Comparison of ENCODE assay signal across 8 cellular contexts in the genomic region with DNA sequence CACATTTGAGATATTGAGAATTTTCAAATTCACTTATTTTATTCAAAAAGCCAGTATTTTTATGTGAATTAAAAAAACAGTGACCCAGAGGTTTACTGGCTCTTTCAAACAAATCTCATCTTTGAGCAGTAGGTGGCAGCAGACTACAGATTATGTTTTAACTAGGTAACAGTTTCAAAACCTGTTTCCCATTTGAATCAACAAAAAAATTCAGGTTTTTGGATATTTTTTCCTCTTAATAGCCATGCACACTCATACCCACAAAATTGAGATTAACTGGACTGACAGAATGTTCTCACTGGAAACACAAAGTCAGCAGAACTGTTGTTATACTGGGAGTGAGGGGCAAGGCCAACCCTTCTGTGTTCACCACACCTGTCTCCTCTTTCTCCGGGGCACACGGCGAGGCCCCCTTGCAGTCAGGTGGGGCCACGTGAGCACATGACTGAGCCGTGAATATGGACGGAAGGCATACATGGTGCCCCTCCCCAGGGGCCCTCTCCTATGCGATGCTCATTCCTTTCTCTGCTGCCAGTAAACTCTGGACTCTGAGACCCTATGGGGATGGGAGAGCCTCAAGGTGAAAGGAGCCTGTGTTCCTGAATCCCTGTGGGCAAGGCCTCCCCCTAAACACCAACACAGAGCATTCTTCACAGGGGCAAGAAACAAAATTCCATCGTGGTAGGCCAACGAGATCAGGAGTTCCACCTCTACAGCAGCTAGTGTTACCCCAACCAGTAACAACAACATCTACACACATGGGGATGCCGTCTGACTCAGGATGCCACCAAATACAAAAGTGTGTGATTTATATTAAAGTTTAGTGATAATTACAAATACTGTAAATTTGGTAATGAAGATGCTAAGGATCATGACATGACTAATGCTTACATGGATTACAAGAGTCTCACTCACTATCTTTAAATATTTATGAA.
DNase-seq lines count a peak whose midpoint lies in the region; ATAC-seq and TF ChIP-seq lines count a peak whose summit lies in the region.

No MANE protein-coding gene starts in this region.

- no peaks in the 10 kb centered on the region for H3K27me3 Mint-ChIP-seq in activated naive CD8-positive, alpha-beta T cell

- peaks cover 0 to 4% (median 0%) of the 10 kb centered on the region in 9 donors for H3K4me1 ChIP-seq in heart right ventricle

- peak; percentile 60 to 87 (median 77) for TF ChIP-seq CTCF in heart right ventricle (IDR thresholded peaks at IDR 0.05)
- TF ChIP-seq CTCF in retinal pigment epithelial cell (conservative IDR thresholded peaks at IDR 0.05; ENCODE audit: low read depth, low read length): peak; percentile 60

- H3K4me3 Mint-ChIP-seq in activated naive CD8-positive, alpha-beta T cell: peak overlapping the region; percentile 45

- peaks cover 43% of the 10 kb centered on the region for H3K4me1 Mint-ChIP-seq in activated naive CD8-positive, alpha-beta T cell (ENCODE audit: low read depth)

- DNase-seq in NCI-H2107 treated with DMSO at 0.1 percent for 48 hours (lab: John Stamatoyannopoulos, UW; ENCODE audit: unreplicated experiment) (peak; percentile 31), NCI-H2107 (lab: John Stamatoyannopoulos, UW) (no peak), NCI-H82 treated with DMSO at 0.1 percent for 48 hours (lab: John Stamatoyannopoulos, UW; ENCODE audit: unreplicated experiment) (peak; percentile 16), heart right ventricle (peak in 1 of 2 donors; percentile 66), retinal pigment epithelial cell (ENCODE audit: low read depth) (peak; percentile 30), T-helper 9 cell (no peak)

- H3K9me3 Mint-ChIP-seq in activated naive CD8-positive, alpha-beta T cell (ENCODE audit: low read depth): no peaks in the 10 kb centered on the region

- no peaks in the 10 kb centered on the region for H3K27me3 ChIP-seq in heart right ventricle

- H3K36me3 Mint-ChIP-seq in activated naive CD8-positive, alpha-beta T cell: peaks cover 11% of the 10 kb centered on the region

- H3K27ac ChIP-seq in heart right ventricle: no peak overlapping the region

- 51 to 54% methylated on average over 10 of the region's 10 CpGs for WGBS in heart right ventricle, 2 donors

- intact Hi-C loops in heart right ventricle (cut with DNase I): loop anchor here (1.0 to 10.0 kb wide), 17 partner anchors 50 to 315 kb away; a partner anchor contains a TSS

- H3K27ac Mint-ChIP-seq in activated naive CD8-positive, alpha-beta T cell: peak overlapping the region; percentile 96

- ATAC-seq in HG02870 (IDR thresholded peaks at IDR 0.05; ENCODE audit: unreplicated experiment) (peak; percentile 65), heart right ventricle (peak in 5 of 8 donors; percentile 34 to 62 (median 56))

- H3K9me3 ChIP-seq in heart right ventricle: no peaks in the 10 kb centered on the region

- H3K36me3 ChIP-seq in heart right ventricle: peaks cover 0 to 96% (median 5%) of the 10 kb centered on the region in 9 donors

- H3K4me3 ChIP-seq in heart right ventricle (no peak overlapping the region), retinal pigment epithelial cell (ENCODE audit: low read length) (no peak overlapping the region)

Comparison
In these comparisons a context has a peak if more than half of its experiments do, and no peak if none do; other contexts are left out.
1. DNase-seq: peak in NCI-H2107 treated with DMSO at 0.1 percent for 48 hours (single experiment), NCI-H82 treated with DMSO at 0.1 percent for 48 hours (single experiment) and retinal pigment epithelial cell (single experiment); none in NCI-H2107 (single experiment) and T-helper 9 cell (single experiment).